Comparison of ENCODE assay signal across 16 cellular contexts in genomic region chr4:138972956-138973819, GRCh38. TPM values are rescaled to one million over a fixed set of nuclear protein-coding genes. Genes with fewer than 3 reads are reported as not detected.
A peak's percentile ranks its signal among the peaks of the same experiment; 100 is the strongest.
DNase-seq lines count a peak whose midpoint lies in the region; ATAC-seq, FAIRE-seq and TF ChIP-seq lines count a peak whose summit lies in the region.
"Had no signal": no experiment of that assay in that cellular context is flagged by ENCODE, and none has a peak within 500 bp of the region (broad histone marks: within the 10 kb centered on the region; RNA-seq: fewer than 3 reads in every experiment).

No MANE protein-coding gene starts in this region.

- no peaks in the 10 kb centered on the region for H3K9me3 ChIP-seq in H1 (ENCODE audit: insufficient read depth in 2 of 2, low read depth in 1 of 2, low read length in 1 of 2)
- H3K9me3 ChIP-seq in small intestine (ENCODE audit: control insufficient read depth, low read depth) = no peaks in the 10 kb centered on the region
- H3K9me3 ChIP-seq: esophagus squamous epithelium, upper lobe of right lung had no signal

- TF ChIP-seq RAD21 in H1 (IDR thresholded peaks at IDR 0.05 in 1 of 2, conservative IDR thresholded peaks at IDR 0.05 in 1 of 2; ENCODE audit: low read depth in 2 of 2, low read length in 2 of 2) = no peak

- H3K4ac ChIP-seq in H1 (replicated peaks; ENCODE audit: insufficient read length, low read depth, low read length) = peak overlapping the region; percentile 98

- H3K4me1 ChIP-seq in H1 (replicated peaks in 1 of 4; ENCODE audit: control insufficient read depth in 3 of 4, insufficient read depth in 4 of 4, low read length in 3 of 4) (peaks cover 15 to 20% (median 17%) of the 10 kb centered on the region in 4 experiments), small intestine (ENCODE audit: control insufficient read depth in 2 of 2, insufficient read depth in 1 of 2, low read depth in 1 of 2, low read length in 1 of 2) (no peaks in the 10 kb centered on the region)
- H3K4me1 ChIP-seq: esophagus squamous epithelium had no signal

- H2BK20ac ChIP-seq in H1 (ENCODE audit: low read length) = peak overlapping the region; percentile 94

- WGBS in H1 (ENCODE audit: extremely low coverage in 1 of 2, insufficient coverage in 1 of 2, insufficient read length in 1 of 2, insufficient replicate concordance in 2 of 2, low coverage in 1 of 2, low lambda C conversion rate in 2 of 2, missing lambda C conversion rate in 1 of 2), 2 experiments = 41% methylated on average over 9 of the region's 9 CpGs; no CpG with 5 or more reads in 1 of the 2 experiments
- 77 to 85% (median 82%) methylated on average over 9 of the region's 9 CpGs for WGBS in small intestine, 3 donors

- H2BK15ac ChIP-seq in H1 (ENCODE audit: low read length) = peak overlapping the region; percentile 61

- ATAC-seq in SK-N-SH treated with all-trans-retinoic acid at 6 μM for 48 hours = no peak
- ATAC-seq: activated naive CD4-positive, alpha-beta T cell treated with anti-CD3 and anti-CD28 coated beads, Interleukin-2, amount 50 U/mL, for 72 hours; upper lobe of right lung had no signal

- peak overlapping the region; percentile 55 for H3K56ac ChIP-seq in H1 (replicated peaks; ENCODE audit: insufficient read length, low read depth, low read length)

- POLR2A ChIA-PET in H1 (lab: Charles Lee; ENCODE audit: partially characterized antibody) = interaction anchor here (0.7 to 2.1 kb wide), 9 partner anchors 13 to 48 kb away, joined by 3 to 13 read pairs (median 3); partner anchors contain the start of gene NOCT

- peak overlapping the region; percentile 96 for H2BK5ac ChIP-seq in H1 (ENCODE audit: low read depth, low read length)

- peak overlapping the region; percentile 100 for H4K91ac ChIP-seq in H1 (replicated peaks; ENCODE audit: insufficient read length, low read length)

- no peaks in the 10 kb centered on the region for H3K79me2 ChIP-seq in H1 (ENCODE audit: control insufficient read depth in 1 of 2, insufficient read depth in 2 of 2, low read length in 2 of 2)

- peak overlapping the region; percentile 5 for H3K14ac ChIP-seq in H1 (ENCODE audit: insufficient read length)

- H3K18ac ChIP-seq in H1 (ENCODE audit: extremely low read depth, low read length) = peak overlapping the region; percentile 98

- TF ChIP-seq EP300 in H1 (IDR thresholded peaks at IDR 0.05; ENCODE audit: borderline replicate concordance in 1 of 2, low read depth in 2 of 2, low read length in 2 of 2) = no peak

- H3K4me3 ChIP-seq in H1 (ENCODE audit: extremely low read depth in 1 of 4, insufficient read depth in 2 of 4, low read depth in 3 of 4, low read length in 4 of 4) (peak overlapping the region in 1 of 4 experiments; percentile 29; a peak in 1 of 8 replicates), small intestine (ENCODE audit: low read depth in 1 of 2, low read length in 2 of 2) (no peak overlapping the region)
- H3K4me3 ChIP-seq: esophagus squamous epithelium, upper lobe of right lung had no signal

- peak overlapping the region in 1 of 4 experiments; percentile 38; a peak in 1 of 7 replicates for H3K9ac ChIP-seq in H1 (replicated peaks in 1 of 4; ENCODE audit: extremely low read depth in 1 of 4, low read depth in 3 of 4, low read length in 3 of 4)

- H3K27me3 ChIP-seq in H1 (replicated peaks in 1 of 4; ENCODE audit: control insufficient read depth in 3 of 4, extremely low read depth in 1 of 4, insufficient read depth in 3 of 4, low read length in 3 of 4) (no peaks in the 10 kb centered on the region), small intestine (ENCODE audit: control insufficient read depth in 2 of 2, insufficient read depth in 2 of 2, low read length in 2 of 2) (no peaks in the 10 kb centered on the region)
- H3K27me3 ChIP-seq: esophagus squamous epithelium, upper lobe of right lung had no signal

- peak; percentile 80 for FAIRE-seq in H1 (lab: Jason Lieb, UNC)
- no peak for FAIRE-seq in small intestine (lab: Jason Lieb, UNC)

- peak overlapping the region; percentile 41 to 65; a peak in 3 of 4 replicates for H3K4me2 ChIP-seq in H1 (ENCODE audit: insufficient read depth in 1 of 2, low read depth in 2 of 2, low read length in 2 of 2)

- H4K5ac ChIP-seq in H1 (ENCODE audit: insufficient read length, low read depth, low read length) = peak overlapping the region; percentile 53

- H4K20me1 ChIP-seq in H1 (replicated peaks in 1 of 2; ENCODE audit: control insufficient read depth in 1 of 2, insufficient read depth in 2 of 2, low read length in 2 of 2) = no peaks in the 10 kb centered on the region

- H2AK5ac ChIP-seq in H1 (ENCODE audit: low read depth, low read length) = 0 out of 2 replicates have a peak overlapping the region, but pooled peaks have one; percentile 7

- no peaks in the 10 kb centered on the region for H3K23me2 ChIP-seq in H1 (ENCODE audit: low read depth, low read length)

- H3K27ac ChIP-seq in H1 (ENCODE audit: low read depth, low read length) (peak overlapping the region; percentile 62), small intestine (ENCODE audit: low read depth in 1 of 2, low read length in 1 of 2) (no peak overlapping the region)
- H3K27ac ChIP-seq: esophagus squamous epithelium, upper lobe of right lung had no signal

- peak overlapping the region; percentile 88 for H2BK12ac ChIP-seq in H1 (ENCODE audit: low read depth, low read length)

- H3K79me1 ChIP-seq in H1 (ENCODE audit: low read depth, low read length) = no peaks in the 10 kb centered on the region

- TF ChIP-seq POLR2A in H1 (IDR thresholded peaks at IDR 0.05; ENCODE audit: control extremely low read depth in 1 of 2, low read depth in 2 of 2, low read length in 2 of 2) = 0 out of 3 replicates have a peak, but pooled peaks of 1 of the 2 experiments have one; percentile 32

- H3K23ac ChIP-seq in H1 (ENCODE audit: insufficient read length) = no peak overlapping the region

- H3K36me3 ChIP-seq in H1 (ENCODE audit: control insufficient read depth in 2 of 4, insufficient read depth in 4 of 4, low read length in 3 of 4) = no peaks in the 10 kb centered on the region
- H3K36me3 ChIP-seq in small intestine (ENCODE audit: control insufficient read depth in 2 of 2, insufficient read depth in 2 of 2, low read length in 2 of 2) = no peaks in the 10 kb centered on the region
- H3K36me3 ChIP-seq: esophagus squamous epithelium, upper lobe of right lung had no signal

- no peak for TF ChIP-seq CTCF in H1 (IDR thresholded peaks at IDR 0.05; ENCODE audit: control extremely low read depth in 1 of 3, insufficient read depth in 1 of 3, low read depth in 1 of 3, low read length in 3 of 3)

- H2BK120ac ChIP-seq in H1 (replicated peaks; ENCODE audit: low read depth, low read length) = peak overlapping the region; percentile 96

- H2AFZ ChIP-seq in H1 (ENCODE audit: low read length) = peak overlapping the region; percentile 34

- DNase-seq in NCI-H82 (lab: John Stamatoyannopoulos, UW) = peak; percentile 22
- DNase-seq in NCI-H82 treated with DMSO at 0.1 percent for 48 hours (lab: John Stamatoyannopoulos, UW; ENCODE audit: unreplicated experiment) = no peak
- peak; percentile 66 for DNase-seq in NCI-H146 treated with DMSO at 0.1 percent for 48 hours (lab: John Stamatoyannopoulos, UW; ENCODE audit: unreplicated experiment)
- DNase-seq in H1 (ENCODE audit: low read depth in 1 of 2, low spot score in 2 of 2) = peak in 1 of 2 experiments; percentile 47
- DNase-seq in small intestine = peak; percentile 13
- no peak for DNase-seq in HUDEP-2 (lab: John Stamatoyannopoulos, UW; ENCODE audit: unreplicated experiment in 76 of 76)
- DNase-seq in GM19240 (ENCODE audit: insufficient read length, low spot score) = no peak
- DNase-seq: ACHN, esophagus squamous epithelium, Kasumi-1, NCI-H510A treated with DMSO at 0.1 percent for 48 hours, posterior cingulate gyrus, SIG-M5, upper lobe of right lung had no signal

- CTCF ChIA-PET in H1 (lab: Charles Lee; ENCODE audit: partially characterized antibody) = interaction anchor here (1.1 to 1.7 kb wide), 4 partner anchors 22 to 47 kb away, joined by 3 to 5 read pairs (median 4); no protein-coding TSS in a partner anchor

- H4K8ac ChIP-seq in H1 (ENCODE audit: extremely low read depth, insufficient read depth, low read length) = peak overlapping the region; percentile 88; the same call in 1 of the 2 replicates

TF ChIP-seq in H1, 55 proteins besides CTCF, POLR2A, EP300 and RAD21 (continues in another document):
- TF ChIP-seq E2F6 (IDR thresholded peaks at IDR 0.05) = no peak
- no peak for TF ChIP-seq SUZ12 (IDR thresholded peaks at IDR 0.05; ENCODE audit: low read length)
- TF ChIP-seq SP4 (IDR thresholded peaks at IDR 0.05; ENCODE audit: low read length) = no peak
- TF ChIP-seq PHF8 (conservative IDR thresholded peaks at IDR 0.05; ENCODE audit: low read depth, low read length) = no peak
- TF ChIP-seq SP1 (IDR thresholded peaks at IDR 0.05; ENCODE audit: low read depth, low read length) = no peak

TF ChIP-seq in SK-N-SH treated with all-trans-retinoic acid at 6 μM for 48 hours, 23 proteins besides CTCF, POLR2A, EP300 and RAD21 (continues in another document):
- no peak for TF ChIP-seq BACH2 (CRISPR knock-in tag; IDR thresholded peaks at IDR 0.05; ENCODE audit: borderline replicate concordance)
- TF ChIP-seq ZC3H10 (CRISPR knock-in tag; IDR thresholded peaks at IDR 0.05) = no peak
- no peak for TF ChIP-seq CREB5 (CRISPR knock-in tag; IDR thresholded peaks at IDR 0.05; ENCODE audit: low read depth)
- TF ChIP-seq ZNF8 (CRISPR knock-in tag; IDR thresholded peaks at IDR 0.05) = no peak

RNA-seq across cellular contexts. Expression of gene NOCT, which starts 42.4 kb away (rescaled TPM):
- 44.3 and 45.5 TPM in 2 replicates for total RNA-seq in H1 (2021; fragmentation: NEBNext Ultra II Directional; extraction: Animal tissue kit (Norgen Biotek cat#: 25700))
- polyA plus RNA-seq in H1 (2011; rRNA removed) (10.4 and 11.4 TPM in 2 replicates), small intestine (1 to 10 TPM; 2.3 to 8.5 (median 3.5) TPM)
- polyA plus RNA-seq in H1 (2011; cell fraction: cytosol; rRNA removed) = 7.9 TPM
- polyA plus RNA-seq in H1 (2011; cell fraction: nucleus; rRNA removed) = 13.5 TPM
- polyA plus RNA-seq in H1 (2012, experiment 1 of 2) = 21.8 to 28.6 TPM (median 24.9 TPM) in 4 replicates
- polyA plus RNA-seq in H1 (2012, experiment 2 of 2) = 19.7 TPM
- 26.3 TPM for polyA plus RNA-seq in H1 (2013, experiment 1 of 2)
- 27.4 TPM for polyA plus RNA-seq in H1 (2013, experiment 2 of 2)
- 46.6 and 57.1 TPM in 2 replicates for polyA minus RNA-seq in H1 (2011; rRNA and poly(A)+ RNA removed)
- 32.1 TPM for polyA minus RNA-seq in H1 (2011; cell fraction: cytosol; rRNA and poly(A)+ RNA removed)
- 32.6 TPM for polyA minus RNA-seq in H1 (2011; cell fraction: nucleus; rRNA and poly(A)+ RNA removed)

Comparison
In these comparisons a context has a peak if more than half of its experiments do, and no peak if none do; other contexts are left out.
1. DNase-seq: peak in NCI-H82 (single experiment), NCI-H146 treated with DMSO at 0.1 percent for 48 hours (single experiment) and small intestine (single experiment); none in NCI-H82 treated with DMSO at 0.1 percent for 48 hours (single experiment), HUDEP-2 (0 of 76) and GM19240 (single experiment).